Comparison of ENCODE assay signal across 9 cellular contexts in the genomic region with DNA sequence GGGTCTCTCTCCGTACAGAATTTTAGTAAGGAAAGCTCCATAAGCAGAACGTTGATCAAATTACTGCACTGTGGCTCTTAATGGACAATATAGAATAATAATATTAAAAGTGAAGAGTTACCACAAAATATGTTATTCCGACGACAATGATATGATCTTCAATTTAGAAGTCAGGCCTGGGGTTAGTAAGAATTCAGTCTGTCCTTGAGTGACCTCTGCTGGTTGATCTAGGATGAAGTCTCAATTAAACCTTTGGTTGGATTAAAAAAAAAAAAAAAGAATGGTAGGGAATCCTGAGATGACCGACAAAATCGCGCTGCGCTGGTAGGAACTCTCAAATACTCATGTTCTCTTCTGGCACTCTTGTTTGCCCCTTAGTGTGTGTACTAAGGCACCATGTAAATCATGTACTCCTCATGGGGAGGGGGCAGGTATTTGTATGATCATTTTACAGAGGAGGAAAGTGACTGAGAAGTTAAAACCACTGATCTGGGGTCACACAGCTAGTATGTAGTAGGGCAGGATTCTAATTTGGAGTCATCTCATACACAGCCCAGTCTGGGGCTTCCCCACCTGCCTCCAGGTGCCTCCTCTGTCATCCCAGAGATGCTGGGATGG.
A peak's percentile ranks its signal among the peaks of the same experiment; 100 is the strongest.
DNase-seq lines count a peak whose midpoint lies in the region; ATAC-seq, FAIRE-seq and TF ChIP-seq lines count a peak whose summit lies in the region.
"Had no signal": no experiment of that assay in that cellular context is flagged by ENCODE, and none has a peak within 500 bp of the region (broad histone marks: within the 10 kb centered on the region; RNA-seq: fewer than 3 reads in every experiment).

No MANE protein-coding gene starts in this region.

- no peaks in the 10 kb centered on the region for H3K79me2 ChIP-seq in astrocyte (ENCODE audit: insufficient read depth, low read length)

- peak; percentile 38 to 54 for DNase-seq in A549 (ENCODE audit: low read depth in 1 of 2, low spot score in 1 of 2)
- DNase-seq in GM04503 (ENCODE audit: low read depth) = peak; percentile 3
- peak; percentile 6 for DNase-seq in NCI-H187 treated with DMSO at 0.1 percent for 48 hours (lab: John Stamatoyannopoulos, UW)
- peak; percentile 10 for DNase-seq in astrocyte (ENCODE audit: low read depth)
- peak; percentile 43 for DNase-seq in iPS-NIHi7 (ENCODE audit: extremely low spot score)
- DNase-seq in thyroid gland = peak in 1 of 2 donors; percentile 26

- H3K4me1 ChIP-seq in A549 = no peaks in the 10 kb centered on the region
- no peaks in the 10 kb centered on the region for H3K4me1 ChIP-seq in astrocyte (ENCODE audit: insufficient read depth, low read length)
- peaks cover 10 to 19% of the 10 kb centered on the region in 2 donors for H3K4me1 ChIP-seq in thyroid gland

- ATAC-seq in A549 (peak; percentile 57 to 77; a peak in 4 of 6 replicates), HG02798 (IDR thresholded peaks at IDR 0.05; ENCODE audit: poor library complexity, unreplicated experiment) (no peak), HG02610 (IDR thresholded peaks at IDR 0.05; ENCODE audit: unreplicated experiment) (no peak)

- H3K27ac ChIP-seq in A549 (no peak overlapping the region), astrocyte (ENCODE audit: low read depth, low read length) (no peak overlapping the region), thyroid gland (no peak overlapping the region)

- TF ChIP-seq RAD21 in A549 (conservative IDR thresholded peaks at IDR 0.05 in 1 of 2, IDR thresholded peaks at IDR 0.05 in 1 of 2) = peak; percentile 47 to 62; a peak in 4 of 5 replicates

- H4K20me1 ChIP-seq in astrocyte (ENCODE audit: insufficient read depth, low read length) = no peaks in the 10 kb centered on the region

- H3K36me3 Mint-ChIP-seq in astrocyte (ENCODE audit: low read depth, unreplicated experiment) = no peaks in the 10 kb centered on the region

- H3K4me1 Mint-ChIP-seq in astrocyte (ENCODE audit: low read depth, unreplicated experiment) = peaks cover 3% of the 10 kb centered on the region
- H3K4me1 Mint-ChIP-seq: central memory CD8-positive, alpha-beta T cell had no signal

- TF ChIP-seq POLR2A in A549 (IDR thresholded peaks at IDR 0.05; ENCODE audit: low read length) = no peak
- no peak for TF ChIP-seq POLR2A in thyroid gland (IDR thresholded peaks at IDR 0.05)

- no peak overlapping the region for H2AFZ ChIP-seq in astrocyte (ENCODE audit: low read depth, low read length)

- CTCF ChIA-PET in A549 (lab: Yijun Ruan, JAX) = interaction anchor here (0.6 to 9.6 kb wide), 19 partner anchors 11 to 463 kb away, joined by 3 to 114 read pairs (median 7); no protein-coding TSS in a partner anchor

- H3K9ac ChIP-seq in astrocyte (ENCODE audit: low read length) = no peak overlapping the region

- WGBS in A549 (ENCODE audit: missing lambda C conversion rate) = 12% methylated on average over 8 of the region's 8 CpGs
- WGBS in thyroid gland, 2 donors = 18 to 21% methylated on average over 8 of the region's 8 CpGs

- H3K9me3 Mint-ChIP-seq in astrocyte (ENCODE audit: unreplicated experiment) = no peaks in the 10 kb centered on the region
- H3K9me3 Mint-ChIP-seq: central memory CD8-positive, alpha-beta T cell had no signal

- no peak overlapping the region for H3K4me3 ChIP-seq in A549
- H3K4me3 ChIP-seq in astrocyte (ENCODE audit: insufficient read depth, low read depth, low read length) = no peak overlapping the region
- no peak overlapping the region for H3K4me3 ChIP-seq in thyroid gland (replicated peaks in 1 of 3)

- H3K36me3 ChIP-seq in astrocyte (ENCODE audit: insufficient read depth, low read length) = no peaks in the 10 kb centered on the region
- no peaks in the 10 kb centered on the region for H3K36me3 ChIP-seq in thyroid gland

- H3K9me3 ChIP-seq in A549 = no peaks in the 10 kb centered on the region
- H3K9me3 ChIP-seq in astrocyte (ENCODE audit: insufficient read depth, low read depth, low read length) = no peaks in the 10 kb centered on the region
- H3K9me3 ChIP-seq in thyroid gland = no peaks in the 10 kb centered on the region

- FAIRE-seq in A549 (lab: Jason Lieb, UNC) (no peak), astrocyte (lab: Jason Lieb, UNC) (no peak)

- no peak overlapping the region for H3K4me3 Mint-ChIP-seq in astrocyte (ENCODE audit: unreplicated experiment)
- H3K4me3 Mint-ChIP-seq: central memory CD8-positive, alpha-beta T cell had no signal

- no peak overlapping the region for H3K4me2 ChIP-seq in A549
- H3K4me2 ChIP-seq in astrocyte (ENCODE audit: low read length) = no peak overlapping the region

- peak; percentile 59 for TF ChIP-seq CTCF in A549 (IDR thresholded peaks at IDR 0.05)
- peak; percentile 49 for TF ChIP-seq CTCF in astrocyte (IDR thresholded peaks at IDR 0.05; ENCODE audit: insufficient read depth, low read depth, low read length)
- TF ChIP-seq CTCF in thyroid gland (IDR thresholded peaks at IDR 0.05) = peak in 4 of 6 experiments; percentile 39 to 94 (median 68)

- POLR2A ChIA-PET in A549 (lab: Yijun Ruan, JAX) = no interaction called here

- H3K27me3 Mint-ChIP-seq in astrocyte (ENCODE audit: low read depth, unreplicated experiment) = peaks cover 38% of the 10 kb centered on the region

- no peak overlapping the region for H3K27ac Mint-ChIP-seq in astrocyte (ENCODE audit: unreplicated experiment)

- no peak for TF ChIP-seq EP300 in A549 (IDR thresholded peaks at IDR 0.05)

- H3K27me3 ChIP-seq in astrocyte (ENCODE audit: insufficient read depth, low read length) = peaks cover 6% of the 10 kb centered on the region
- no peaks in the 10 kb centered on the region for H3K27me3 ChIP-seq in thyroid gland

- intact Hi-C loops in thyroid gland (cut with DNase I) = loop anchor here (2.0 to 10.0 kb wide), 3 partner anchors 131 to 465 kb away; no protein-coding TSS in a partner anchor

TF ChIP-seq in A549, 52 proteins besides CTCF, POLR2A, EP300 and RAD21:
- TF ChIP-seq TP53 (CRISPR knock-in tag; IDR thresholded peaks at IDR 0.05) (no peak), BHLHE40 (IDR thresholded peaks at IDR 0.05; ENCODE audit: low read depth, low read length) (no peak), GATA3 (IDR thresholded peaks at IDR 0.05; ENCODE audit: borderline replicate concordance) (no peak), SMC3 (IDR thresholded peaks at IDR 0.05) (peak; percentile 61; the same call in 2 of the 3 replicates)

Comparison
In these comparisons a context has a peak if more than half of its experiments do, and no peak if none do; other contexts are left out.
1. ATAC-seq: peak in A549 (2 of 2); none in HG02798 (single experiment) and HG02610 (single experiment).
2. Peak in every context shown above with its lines, with median percentiles within 50 percentile points of each other: CTCF ChIP-seq.